12 cellular contexts compared by ENCODE assay signal in the genomic region with DNA sequence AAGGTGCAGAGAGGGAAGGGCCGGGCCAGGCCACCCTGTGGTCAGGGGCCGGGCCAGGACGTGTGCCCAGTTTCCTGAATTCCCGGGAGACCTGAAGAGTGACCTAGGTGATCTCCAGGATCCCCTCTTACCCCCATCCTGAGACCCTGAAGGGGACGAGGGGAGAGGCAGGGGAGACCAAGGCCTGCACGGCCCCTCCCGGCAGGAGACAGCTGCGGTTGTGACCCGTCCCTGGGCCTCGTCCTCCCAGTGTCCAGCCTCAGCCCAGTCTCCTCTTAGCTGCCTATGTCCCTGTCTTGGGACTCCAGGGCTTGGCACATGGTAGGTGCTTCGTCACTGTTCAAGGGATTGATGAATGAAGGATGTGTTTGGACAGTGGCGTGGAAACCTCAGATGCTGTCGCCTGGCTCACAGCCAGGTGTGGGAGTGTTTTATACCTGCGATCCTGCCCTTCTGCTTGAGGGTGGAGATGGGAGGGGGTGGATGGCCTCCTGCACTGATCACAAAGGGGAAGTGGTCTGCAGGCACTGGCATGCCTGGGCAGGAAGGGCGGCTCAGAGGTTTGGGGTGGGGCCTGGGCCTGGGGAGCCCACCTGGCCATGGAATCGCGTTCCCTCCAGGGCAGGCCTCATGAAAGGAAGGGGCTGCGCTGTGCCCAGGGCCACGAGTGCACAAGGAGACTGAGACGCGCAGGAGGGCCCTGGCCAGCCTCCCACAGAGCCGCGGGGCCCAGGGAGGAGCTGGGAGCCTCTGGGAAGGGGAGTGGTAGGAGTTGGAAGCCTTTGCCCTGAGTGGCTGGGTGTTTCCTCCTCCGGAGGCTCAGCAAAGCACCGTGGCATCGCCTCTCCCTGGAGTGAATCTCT. TPM values are rescaled to one million over a fixed set of nuclear protein-coding genes. Genes with fewer than 3 reads are reported as not detected.
DNase-seq lines count a peak whose midpoint lies in the region; ATAC-seq, FAIRE-seq and TF ChIP-seq lines count a peak whose summit lies in the region.
"Had no signal": no experiment of that assay in that cellular context is flagged by ENCODE, and none has a peak within 500 bp of the region (broad histone marks: within the 10 kb centered on the region; RNA-seq: fewer than 3 reads in every experiment).

No MANE protein-coding gene starts in this region.

- H3K4me1 Mint-ChIP-seq in H9 (peaks cover 8 to 11% of the 10 kb centered on the region in 2 experiments; a peak in 3 of 4 replicates), MCF 10A (ENCODE audit: insufficient read depth, unreplicated experiment) (peaks cover 17% of the 10 kb centered on the region)

- H2BK15ac ChIP-seq in H9 (ENCODE audit: low read depth, low read length) = no peak overlapping the region

- in situ Hi-C loops in transverse colon (cut with MboI; ENCODE audit: low pct_ligation_motif_present in 1 of 4, low pct_unique_long_range_greater_than_20kb in 1 of 4, low sequenced_read_pairs in 3 of 4) = no loop called here
- in situ Hi-C loops in brain microvascular endothelial cell (cut with HindIII; ENCODE audit: low pct_ligation_motif_present, low sequenced_read_pairs) = no loop called here

- POLR2A ChIA-PET in MCF 10A (lab: Yijun Ruan, JAX) = interaction anchor here (0.6 to 1.0 kb wide), 2 partner anchors 9 to 324 kb away, joined by 3 to 10 read pairs; no protein-coding TSS in a partner anchor

- DNase-seq in H9 (no peak), NCI-H2081 treated with DMSO at 0.1 percent for 48 hours (lab: John Stamatoyannopoulos, UW) (peak; percentile 38), MCF 10A (ENCODE audit: unreplicated experiment) (peak; percentile 79), pancreas (peak in 1 of 6 donors; percentile 58), transverse colon (no peak), brain microvascular endothelial cell (no peak), activated gamma-delta T cell (lab: John Stamatoyannopoulos, UW) (no peak), occipital lobe (lab: John Stamatoyannopoulos, UW) (no peak)
- DNase-seq: stimulated activated naive CD4-positive, alpha-beta T cell treated with Interleukin-2 at 50 U/mL for 16 hours had no signal

- H3K36me3 Mint-ChIP-seq in H9 (ENCODE audit: insufficient read depth in 1 of 3, low read depth in 3 of 3) (no peaks in the 10 kb centered on the region), MCF 10A (ENCODE audit: insufficient read depth, unreplicated experiment) (peaks cover 4% of the 10 kb centered on the region)
- H3K36me3 Mint-ChIP-seq: activated naive CD8-positive, alpha-beta T cell had no signal

- TF ChIP-seq EP300 in transverse colon (IDR thresholded peaks at IDR 0.05; ENCODE audit: low read depth) = no peak

- H3K79me2 ChIP-seq in H9 (ENCODE audit: insufficient read depth, low read length) = no peaks in the 10 kb centered on the region

- no peak for TF ChIP-seq POLR2A in transverse colon (IDR thresholded peaks at IDR 0.05)

- no peak overlapping the region for H3K4ac ChIP-seq in H9 (ENCODE audit: low read depth, low read length)

- ATAC-seq in pancreas = peak in 3 of 4 donors; percentile 5 to 10 (median 10)

- H2BK120ac ChIP-seq in H9 (ENCODE audit: low read depth, low read length, poor library complexity, severe bottlenecking) = no peak overlapping the region

- TF ChIP-seq CTCF in H9 (conservative IDR thresholded peaks at IDR 0.05) (no peak), MCF 10A (IDR thresholded peaks at IDR 0.05; ENCODE audit: unreplicated experiment) (no peak), pancreas (IDR thresholded peaks at IDR 0.05) (no peak), transverse colon (IDR thresholded peaks at IDR 0.05) (no peak), brain microvascular endothelial cell (IDR thresholded peaks at IDR 0.05; ENCODE audit: low read depth, low read length, missing control alignments) (no peak)

- H4K8ac ChIP-seq in H9 (replicated peaks; ENCODE audit: insufficient read length, low read depth, low read length) = no peak overlapping the region

- H3K27ac Mint-ChIP-seq in H9 = peak overlapping the region in 1 of 3 experiments; percentile 61; a peak in 1 of 7 replicates
- H3K27ac Mint-ChIP-seq in MCF 10A (ENCODE audit: low read depth, unreplicated experiment) = peak overlapping the region; percentile 77
- H3K27ac Mint-ChIP-seq: activated naive CD8-positive, alpha-beta T cell had no signal

- H4K20me1 ChIP-seq in H9 (ENCODE audit: control insufficient read depth, insufficient read depth, insufficient read length) = no peaks in the 10 kb centered on the region

- no peak overlapping the region for H2BK20ac ChIP-seq in H9 (ENCODE audit: low read depth, low read length, poor library complexity, severe bottlenecking)

- H2AK5ac ChIP-seq in H9 (ENCODE audit: insufficient read length, low read length) = no peak overlapping the region

- no peak overlapping the region for H3K4me3 ChIP-seq in pancreas
- no peak overlapping the region for H3K4me3 ChIP-seq in transverse colon
- H3K4me3 ChIP-seq in brain microvascular endothelial cell (ENCODE audit: low read depth, low read length) = no peak overlapping the region
- H3K4me3 ChIP-seq: skin epidermis had no signal

- FAIRE-seq in pancreas (lab: Jason Lieb, UNC) = no peak
- FAIRE-seq: TTC549 had no signal

- H3K36me3 ChIP-seq in pancreas (no peaks in the 10 kb centered on the region), transverse colon (no peaks in the 10 kb centered on the region), brain microvascular endothelial cell (replicated peaks) (no peaks in the 10 kb centered on the region)

- no peak overlapping the region for H4K91ac ChIP-seq in H9 (ENCODE audit: insufficient read length, low read depth, low read length)

- H3K27me3 Mint-ChIP-seq in H9 (ENCODE audit: low read depth) (peaks cover 2% of the 10 kb centered on the region; the same call in 1 of the 2 replicates), MCF 10A (ENCODE audit: insufficient read depth, unreplicated experiment) (no peaks in the 10 kb centered on the region)
- H3K27me3 Mint-ChIP-seq: activated naive CD8-positive, alpha-beta T cell had no signal

- CTCF ChIA-PET in MCF 10A (lab: Yijun Ruan, JAX) = interaction anchor here (0.6 to 1.0 kb wide), 3 partner anchors 29 to 198 kb away, joined by 3 to 4 read pairs (median 3); no protein-coding TSS in a partner anchor

- no peak overlapping the region; the same call in 1 of the 2 replicates for H3K14ac ChIP-seq in H9 (ENCODE audit: insufficient read depth, low read length)

- H3K23ac ChIP-seq in H9 (ENCODE audit: insufficient read length, low read depth, low read length) = no peak overlapping the region

- no TSS peak for BruUV-seq in MCF 10A (replicated peaks; lab: Mats Ljungman, UMichigan)

- H3K9me3 ChIP-seq in H9 (ENCODE audit: control insufficient read depth, low read depth, low read length) = no peaks in the 10 kb centered on the region
- no peaks in the 10 kb centered on the region for H3K9me3 ChIP-seq in pancreas
- no peaks in the 10 kb centered on the region for H3K9me3 ChIP-seq in transverse colon

- no peaks in the 10 kb centered on the region for H3K23me2 ChIP-seq in H9 (ENCODE audit: insufficient read length, low read depth, low read length, poor library complexity, severe bottlenecking)

- no peak overlapping the region for H2BK12ac ChIP-seq in H9 (ENCODE audit: insufficient read length, low read depth, low read length)

- H3K9me3 Mint-ChIP-seq in H9 = no peaks in the 10 kb centered on the region
- no peaks in the 10 kb centered on the region for H3K9me3 Mint-ChIP-seq in MCF 10A (ENCODE audit: unreplicated experiment)

- WGBS in H9 (ENCODE audit: extremely low coverage, insufficient read length, low lambda C conversion rate) = no CpG with 5 or more reads among the region's 26 CpGs
- 77 to 79% methylated on average over 26 of the region's 26 CpGs for WGBS in pancreas, 2 donors
- 71% methylated on average over 26 of the region's 26 CpGs; no CpG with 5 or more reads in 1 of the 2 donors for WGBS in transverse colon (ENCODE audit: low coverage in 1 of 2), 2 donors

- H3K18ac ChIP-seq in H9 (ENCODE audit: insufficient read length, low read depth, low read length) = peak overlapping the region; percentile 13

- H3K27me3 ChIP-seq in H9 (ENCODE audit: insufficient read depth, low read length) (no peaks in the 10 kb centered on the region), pancreas (no peaks in the 10 kb centered on the region), transverse colon (no peaks in the 10 kb centered on the region), brain microvascular endothelial cell (replicated peaks) (no peaks in the 10 kb centered on the region)

- no peak overlapping the region for H2AFZ ChIP-seq in H9 (ENCODE audit: low read length)

- H3K9ac ChIP-seq in H9 (ENCODE audit: extremely low read depth, insufficient read length, low read length) = no peak overlapping the region

- no peaks in the 10 kb centered on the region for H3K79me1 ChIP-seq in H9 (ENCODE audit: insufficient read depth, low read depth, low read length, poor library complexity, severe bottlenecking)

- H3K4me2 ChIP-seq in H9 (ENCODE audit: insufficient read depth, insufficient read length, low read length) = no peak overlapping the region

- intact Hi-C loops in MCF 10A (cut with micrococcal nuclease) = no loop called here
- intact Hi-C loops in pancreas (cut with DNase I) = no loop called here
- intact Hi-C loops in transverse colon (cut with DNase I; ENCODE audit: low total_unique reads) = no loop called here

- no peak overlapping the region for H3K27ac ChIP-seq in H9 (ENCODE audit: insufficient read length, low read depth, low read length)
- no peak overlapping the region for H3K27ac ChIP-seq in pancreas
- H3K27ac ChIP-seq in transverse colon = no peak overlapping the region
- H3K27ac ChIP-seq in brain microvascular endothelial cell = no peak overlapping the region

- no peak overlapping the region for H3K56ac ChIP-seq in H9 (ENCODE audit: insufficient read length, low read depth, low read length)

- no peak overlapping the region for H4K5ac ChIP-seq in H9 (ENCODE audit: insufficient read length, low read depth, low read length)

- H3K4me3 Mint-ChIP-seq in H9 (no peak overlapping the region), MCF 10A (ENCODE audit: unreplicated experiment) (peak overlapping the region; percentile 29)
- H3K4me3 Mint-ChIP-seq: activated naive CD8-positive, alpha-beta T cell had no signal

- H2BK5ac ChIP-seq in H9 (ENCODE audit: insufficient read length, low read length) = no peak overlapping the region

- no peak overlapping the region for H3T11ph ChIP-seq in H9 (ENCODE audit: low read length)

- no peaks in the 10 kb centered on the region for H3K4me1 ChIP-seq in H9 (ENCODE audit: insufficient read depth, low read length)
- peaks cover 0 to 11% (median 6%) of the 10 kb centered on the region in 3 donors for H3K4me1 ChIP-seq in pancreas
- H3K4me1 ChIP-seq in transverse colon = peaks cover 0 to 7% (median 6%) of the 10 kb centered on the region in 4 donors

RNA-seq across cellular contexts. Expression of gene SH3TC1, which starts 6.9 kb away (rescaled TPM):
- total RNA-seq in H9 (2021) (0.39 and 0.74 TPM in 2 replicates), MCF 10A (2022) (20.4 and 28.8 TPM in 2 replicates), pancreas (10 to 100 TPM; 12.5 to 28.0 (median 18.1) TPM), transverse colon (10 to 100 TPM; 15.0 to 78.6 (median 41.4) TPM), occipital lobe (2.5 TPM)
- 10 to 100 TPM; 23.4 to 23.6 TPM for polyA plus RNA-seq in pancreas

RNA-seq across cellular contexts. Expression of gene ABLIM2, which starts 47.4 kb away (rescaled TPM):
- total RNA-seq in H9 (2021) (0.90 and 1.0 TPM in 2 replicates), MCF 10A (2022) (5.3 and 5.4 TPM in 2 replicates), pancreas (1 to 10 TPM; 4.3 to 8.6 (median 6.0) TPM), transverse colon (10 to 100 TPM in 3 of 4 donors, 1 to 10 TPM in 1; 3.2 to 58.4 (median 14.2) TPM), occipital lobe (18.4 TPM)
- polyA plus RNA-seq in pancreas = 10 to 100 TPM in 1 of 2 donors, 1 to 10 TPM in 1; 6.1 to 13.1 TPM

Comparison
In these comparisons a context has a peak if more than half of its experiments do, and no peak if none do; other contexts are left out.
1. DNase-seq: peak in NCI-H2081 treated with DMSO at 0.1 percent for 48 hours (single experiment) and MCF 10A (single experiment); none in H9 (single experiment), transverse colon (single experiment), brain microvascular endothelial cell (single experiment), activated gamma-delta T cell (single experiment) and occipital lobe (single experiment).